ENCODE assay signal across 8 cellular contexts in the genomic region with DNA sequence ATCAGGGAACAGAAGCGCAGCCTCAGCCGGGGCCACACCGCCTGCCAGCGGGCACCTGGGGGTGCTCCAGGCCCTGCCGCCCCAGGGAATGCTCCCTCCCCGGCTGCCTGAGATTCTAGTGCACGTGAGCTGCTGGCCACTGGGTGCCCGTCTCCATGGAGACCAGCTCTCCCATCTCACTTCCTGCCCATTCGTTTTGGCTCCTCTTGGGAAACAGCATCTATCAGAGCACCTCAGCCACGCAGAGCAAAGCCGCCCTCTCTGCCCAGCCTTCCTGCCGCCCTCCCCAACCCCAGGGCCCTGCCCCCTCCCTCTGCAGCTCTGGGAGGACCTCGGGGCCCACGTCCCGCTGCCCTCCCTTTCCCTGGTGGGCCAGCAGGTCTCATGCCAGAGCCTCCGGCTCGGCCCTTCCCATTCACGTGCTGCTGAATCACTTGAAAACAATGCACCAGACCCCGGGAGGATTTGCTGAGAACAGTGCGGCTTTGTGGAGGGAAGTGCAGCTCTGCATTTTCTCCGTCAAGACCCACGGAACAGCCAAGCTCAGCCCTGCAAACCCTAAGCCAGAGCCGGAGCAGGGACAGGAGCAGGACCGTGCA. TPM values are rescaled to one million over a fixed set of nuclear protein-coding genes. Genes with fewer than 3 reads are reported as not detected.
DNase-seq lines count a peak whose midpoint lies in the region; ATAC-seq and TF ChIP-seq lines count a peak whose summit lies in the region.

No MANE protein-coding gene starts in this region.

- H3K27me3 ChIP-seq in CD4-positive, CD25-positive, alpha-beta regulatory T cell (ENCODE audit: control insufficient read depth, insufficient read depth, low read length), result no peaks in the 10 kb centered on the region
- no peaks in the 10 kb centered on the region for H3K27me3 ChIP-seq in neuron (ENCODE audit: insufficient read depth, low read length)

- peaks cover 4% of the 10 kb centered on the region for H3K27me3 Mint-ChIP-seq in CD4-positive, CD25-positive, alpha-beta regulatory T cell
- peaks cover 2% of the 10 kb centered on the region for H3K27me3 Mint-ChIP-seq in activated CD8-positive, alpha-beta T cell treated with anti-CD3 and anti-CD28 coated beads for 36 hours

- POLR2A ChIA-PET in activated CD8-positive, alpha-beta T cell treated with anti-CD3 and anti-CD28 coated beads for 36 hours (lab: Charles Lee), result no interaction called here

- TF ChIP-seq CTCF in activated CD8-positive, alpha-beta T cell treated with anti-CD3 and anti-CD28 coated beads for 36 hours (IDR thresholded peaks at IDR 0.05), result no peak

- peak overlapping the region; percentile 42 to 71 (median 47) for H3K27ac Mint-ChIP-seq in CD4-positive, CD25-positive, alpha-beta regulatory T cell
- peak overlapping the region; percentile 80 for H3K27ac Mint-ChIP-seq in activated CD8-positive, alpha-beta T cell treated with anti-CD3 and anti-CD28 coated beads for 36 hours

- H3K9me3 Mint-ChIP-seq in CD4-positive, CD25-positive, alpha-beta regulatory T cell, result peaks cover 0 to 1% (median 0%) of the 10 kb centered on the region in 7 donors
- no peaks in the 10 kb centered on the region for H3K9me3 Mint-ChIP-seq in activated CD8-positive, alpha-beta T cell treated with anti-CD3 and anti-CD28 coated beads for 36 hours

- H2AFZ ChIP-seq in neuron (ENCODE audit: low read depth, low read length), result no peak overlapping the region

- no peak overlapping the region for H3K4me3 ChIP-seq in CD4-positive, CD25-positive, alpha-beta regulatory T cell (ENCODE audit: low read depth, low read length)
- H3K4me3 ChIP-seq in neuron (ENCODE audit: low read length), result peak overlapping the region; percentile 30

- ATAC-seq in CD4-positive, CD25-positive, alpha-beta regulatory T cell (ENCODE audit: low read depth in 2 of 2), result peak in 1 of 2 donors; percentile 15
- ATAC-seq in activated CD8-positive, alpha-beta T cell treated with anti-CD3 and anti-CD28 coated beads for 36 hours, result peak; percentile 22
- ATAC-seq in HG02973 (IDR thresholded peaks at IDR 0.05; ENCODE audit: unreplicated experiment), result no peak

- H3K4me1 Mint-ChIP-seq in CD4-positive, CD25-positive, alpha-beta regulatory T cell, result peaks cover 8 to 38% (median 9%) of the 10 kb centered on the region in 4 donors
- H3K4me1 Mint-ChIP-seq in activated CD8-positive, alpha-beta T cell treated with anti-CD3 and anti-CD28 coated beads for 36 hours (ENCODE audit: low read depth), result peaks cover 25% of the 10 kb centered on the region

- peaks cover 21% of the 10 kb centered on the region for H3K4me1 ChIP-seq in CD4-positive, CD25-positive, alpha-beta regulatory T cell (ENCODE audit: control insufficient read depth, insufficient read depth, low read length, poor library complexity, severe bottlenecking)
- H3K4me1 ChIP-seq in neuron (ENCODE audit: insufficient read depth, low read length), result peaks cover 34% of the 10 kb centered on the region

- no peak for DNase-seq in CD4-positive, CD25-positive, alpha-beta regulatory T cell
- peak; percentile 10 for DNase-seq in NCI-H1048 (lab: John Stamatoyannopoulos, UW)
- DNase-seq in activated CD8-positive, alpha-beta T cell treated with anti-CD3 and anti-CD28 coated beads for 36 hours, result no peak
- peak; percentile 95 for DNase-seq in glomerular visceral epithelial cell (ENCODE audit: extremely low spot score)
- no peak for DNase-seq in SIG-M5 treated with dmso at 0.1 percent for 504 hours (lab: John Stamatoyannopoulos, UW; ENCODE audit: unreplicated experiment)
- no peak for DNase-seq in activated naive CD4-positive, alpha-beta T cell (lab: John Stamatoyannopoulos, UW)

- no peak overlapping the region for H3K27ac ChIP-seq in CD4-positive, CD25-positive, alpha-beta regulatory T cell (ENCODE audit: insufficient read depth, low read length, poor library complexity, severe bottlenecking)

- CTCF ChIA-PET in activated CD8-positive, alpha-beta T cell treated with anti-CD3 and anti-CD28 coated beads for 36 hours (lab: Charles Lee), result interaction anchor here (1.0 to 1.1 kb wide), 2 partner anchors 12 to 17 kb away, joined by 3 read pairs; no protein-coding TSS in a partner anchor

- no peaks in the 10 kb centered on the region for H3K36me3 Mint-ChIP-seq in CD4-positive, CD25-positive, alpha-beta regulatory T cell
- H3K36me3 Mint-ChIP-seq in activated CD8-positive, alpha-beta T cell treated with anti-CD3 and anti-CD28 coated beads for 36 hours (ENCODE audit: low read depth), result no peaks in the 10 kb centered on the region

- peak overlapping the region in 1 of 4 donors; percentile 46 for H3K4me3 Mint-ChIP-seq in CD4-positive, CD25-positive, alpha-beta regulatory T cell
- H3K4me3 Mint-ChIP-seq in activated CD8-positive, alpha-beta T cell treated with anti-CD3 and anti-CD28 coated beads for 36 hours, result peak overlapping the region; percentile 15

- no peaks in the 10 kb centered on the region for H3K9me3 ChIP-seq in CD4-positive, CD25-positive, alpha-beta regulatory T cell (ENCODE audit: control insufficient read depth in 2 of 2, low read length in 2 of 2)
- H3K9me3 ChIP-seq in neuron (ENCODE audit: low read length), result no peaks in the 10 kb centered on the region

- H3K36me3 ChIP-seq in CD4-positive, CD25-positive, alpha-beta regulatory T cell (ENCODE audit: control insufficient read depth, insufficient read depth, low read length), result no peaks in the 10 kb centered on the region
- peaks cover 4% of the 10 kb centered on the region for H3K36me3 ChIP-seq in neuron (ENCODE audit: insufficient read depth, low read length)

- intact Hi-C loops in activated CD8-positive, alpha-beta T cell treated with anti-CD3 and anti-CD28 coated beads for 36 hours (cut with micrococcal nuclease), result no loop called here

RNA-seq across cellular contexts. Expression of a gene that starts 19.4 kb away (rescaled TPM):
- 1.6 TPM for total RNA-seq in CD4-positive, CD25-positive, alpha-beta regulatory T cell
- under 1 TPM in 2 of 4 donors, not detected in 2; 0.25 to 0.78 TPM for polyA plus RNA-seq in CD4-positive, CD25-positive, alpha-beta regulatory T cell
- total RNA-seq in activated CD8-positive, alpha-beta T cell treated with anti-CD3 and anti-CD28 coated beads for 36 hours, result under 1 TPM in 1 of 2 experiments, not detected in 1; 0.18 TPM

RNA-seq across cellular contexts. Expression of a gene that starts 41.6 kb away (rescaled TPM):
- total RNA-seq in CD4-positive, CD25-positive, alpha-beta regulatory T cell, result 6.5 TPM
- polyA plus RNA-seq in CD4-positive, CD25-positive, alpha-beta regulatory T cell, result under 1 TPM in 3 of 4 donors, not detected in 1; 0.29 to 0.46 (median 0.35) TPM
- total RNA-seq in activated CD8-positive, alpha-beta T cell treated with anti-CD3 and anti-CD28 coated beads for 36 hours, result 1 to 10 TPM; 2.4 to 2.5 TPM

RNA-seq across cellular contexts. Expression of a gene that starts 43.0 kb away (rescaled TPM):
- 407 TPM for total RNA-seq in CD4-positive, CD25-positive, alpha-beta regulatory T cell
- polyA plus RNA-seq in CD4-positive, CD25-positive, alpha-beta regulatory T cell, result 10 to 100 TPM; 19.6 to 22.2 (median 21.2) TPM
- total RNA-seq in activated CD8-positive, alpha-beta T cell treated with anti-CD3 and anti-CD28 coated beads for 36 hours, result 10 to 100 TPM; 86.3 to 93.2 TPM

Comparison
In these comparisons a context has a peak if more than half of its experiments do, and no peak if none do; other contexts are left out.
1. DNase-seq: peak in NCI-H1048 (single experiment) and glomerular visceral epithelial cell (single experiment); none in CD4-positive, CD25-positive, alpha-beta regulatory T cell (0 of 3), activated CD8-positive, alpha-beta T cell treated with anti-CD3 and anti-CD28 coated beads for 36 hours (single experiment), SIG-M5 treated with dmso at 0.1 percent for 504 hours (single experiment) and activated naive CD4-positive, alpha-beta T cell (0 of 4).